Comparison of ENCODE assay signal across 11 cellular contexts in the genomic region with DNA sequence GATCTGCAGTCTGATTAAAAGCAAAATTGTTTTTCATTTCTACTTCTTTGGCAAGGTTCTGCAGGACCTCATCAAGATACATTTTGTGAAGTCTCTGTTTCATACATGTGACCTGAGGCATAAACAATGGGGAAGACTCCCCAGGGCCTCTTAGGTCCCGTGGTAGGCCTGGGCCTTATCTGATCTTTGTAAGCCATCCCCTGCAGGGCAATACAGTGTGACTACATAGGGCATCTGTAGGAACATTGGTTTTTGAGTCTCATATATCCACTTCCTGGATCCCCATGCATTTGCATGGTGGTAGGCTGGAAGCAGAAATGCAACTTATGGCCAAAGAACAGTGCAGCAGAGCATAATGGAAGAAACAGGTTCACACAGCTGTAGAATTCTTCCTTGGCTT. TPM values are rescaled to one million over a fixed set of nuclear protein-coding genes. Genes with fewer than 3 reads are reported as not detected.
DNase-seq lines count a peak whose midpoint lies in the region; ATAC-seq, FAIRE-seq and TF ChIP-seq lines count a peak whose summit lies in the region.
"Had no signal": no experiment of that assay in that cellular context is flagged by ENCODE, and none has a peak within 500 bp of the region (broad histone marks: within the 10 kb centered on the region; RNA-seq: fewer than 3 reads in every experiment).

No MANE protein-coding gene starts in this region.

- DNase-seq in GM12878 (ENCODE audit: low read depth, low spot score) (no peak), NCI-H1105 treated with DMSO at 0.1 percent for 48 hours (lab: John Stamatoyannopoulos, UW) (no peak), right lobe of liver (no peak), HuH-7.5 (ENCODE audit: low spot score) (no peak)
- DNase-seq: IMR-90, PC-3 had no signal

- H3K4me3 ChIP-seq in GM12878, result no peak overlapping the region
- no peak overlapping the region for H3K4me3 ChIP-seq in right lobe of liver

- no peak overlapping the region; the same call in 1 of the 2 replicates for H3K4me2 ChIP-seq in GM12878 (ENCODE audit: control insufficient read depth, insufficient read depth)

- 0% methylated on average over 1 of the region's 1 CpG for WGBS in GM12878 (ENCODE audit: insufficient coverage, insufficient replicate concordance, low lambda C conversion rate, missing lambda C conversion rate)
- WGBS in right lobe of liver (ENCODE audit: insufficient coverage, low coverage, low lambda C conversion rate, missing lambda C conversion rate), result 71% methylated on average over 1 of the region's 1 CpG

- no peak for TF ChIP-seq RAD21 in GM12878 (IDR thresholded peaks at IDR 0.05; ENCODE audit: insufficient read depth, low read depth, low read length)

- RAD21 ChIA-PET in GM12878 (lab: Charles Lee; ENCODE audit: unreplicated experiment), result interaction anchor here (1.2 kb wide), 1 partner anchor 60 kb away, joined by 3 read pairs; no protein-coding TSS in a partner anchor

- SMC1A ChIA-PET in GM12878 (lab: Charles Lee; ENCODE audit: uncharacterized antibody, unreplicated experiment), result interaction anchor here (0.7 kb wide), 1 partner anchor 108 kb away, joined by 3 read pairs; no protein-coding TSS in a partner anchor

- BruUV-seq in GM12878 (replicated peaks; lab: Mats Ljungman, UMichigan), result no TSS peak

- ATAC-seq in GM18499 (IDR thresholded peaks at IDR 0.05; ENCODE audit: insufficient read depth, unreplicated experiment), result peak; percentile 50
- ATAC-seq in GM21423 (IDR thresholded peaks at IDR 0.05; ENCODE audit: unreplicated experiment), result peak; percentile 62
- ATAC-seq in HG03354 (IDR thresholded peaks at IDR 0.05; ENCODE audit: poor library complexity, severe bottlenecking, unreplicated experiment), result peak; percentile 51
- peak; percentile 60 for ATAC-seq in GM12878
- ATAC-seq in HG02870 (IDR thresholded peaks at IDR 0.05; ENCODE audit: unreplicated experiment), result no peak
- no peak for ATAC-seq in right lobe of liver
- ATAC-seq: esophagus mucosa, PC-3 had no signal

- H3K9me3 ChIP-seq in GM12878 (replicated peaks; ENCODE audit: control insufficient read depth, insufficient read depth, low read length) (no peaks in the 10 kb centered on the region), right lobe of liver (no peaks in the 10 kb centered on the region)

- no peak for FAIRE-seq in GM12878 (lab: Jason Lieb, UNC)

- no peaks in the 10 kb centered on the region for H4K20me1 ChIP-seq in GM12878 (ENCODE audit: control insufficient read depth, insufficient read depth)

- TF ChIP-seq POLR2A in GM12878 (IDR thresholded peaks at IDR 0.05; ENCODE audit: low read depth, low read length), result no peak
- no peak for TF ChIP-seq POLR2A in right lobe of liver (IDR thresholded peaks at IDR 0.05)

- peaks cover 8% of the 10 kb centered on the region for H3K4me1 ChIP-seq in GM12878 (ENCODE audit: control insufficient read depth, insufficient read depth, low read length)
- no peaks in the 10 kb centered on the region for H3K4me1 ChIP-seq in right lobe of liver

- intact Hi-C loops in GM12878 (cut with micrococcal nuclease; ENCODE audit: unreplicated experiment), result no loop called here
- intact Hi-C loops in right lobe of liver (cut with DNase I), result no loop called here

- H2AFZ ChIP-seq in GM12878 (ENCODE audit: control insufficient read depth, low read depth, low read length), result peak overlapping the region; percentile 50

- no peak for TF ChIP-seq CTCF in GM12878 (IDR thresholded peaks at IDR 0.05 in 2 of 3, conservative IDR thresholded peaks at IDR 0.05 in 1 of 3; ENCODE audit: control insufficient read depth in 2 of 3, extremely low read depth in 1 of 3, insufficient read depth in 1 of 3, low read depth in 3 of 3, low read length in 3 of 3)
- no peak for TF ChIP-seq CTCF in right lobe of liver (IDR thresholded peaks at IDR 0.05)

- 0 out of 4 replicates have a peak, but pooled peaks of 1 of the 2 experiments have one; percentile 16 for TF ChIP-seq EP300 in GM12878 (IDR thresholded peaks at IDR 0.05; ENCODE audit: borderline replicate concordance in 1 of 2, control insufficient read depth in 1 of 2, low read depth in 2 of 2, low read length in 2 of 2)

- H3K27ac ChIP-seq in GM12878 (ENCODE audit: control insufficient read depth, insufficient read depth), result no peak overlapping the region
- no peak overlapping the region for H3K27ac ChIP-seq in right lobe of liver

- no peaks in the 10 kb centered on the region for H3K36me3 ChIP-seq in GM12878 (ENCODE audit: control insufficient read depth in 2 of 2, insufficient read depth in 2 of 2, low read length in 1 of 2)
- no peaks in the 10 kb centered on the region for H3K36me3 ChIP-seq in right lobe of liver

- no peaks in the 10 kb centered on the region for H3K27me3 ChIP-seq in GM12878 (replicated peaks in 1 of 2; ENCODE audit: control insufficient read depth in 2 of 2, insufficient read depth in 2 of 2, low read length in 1 of 2)
- no peaks in the 10 kb centered on the region for H3K27me3 ChIP-seq in right lobe of liver

- POLR2A ChIA-PET in GM12878 (lab: Charles Lee), result no interaction called here

- H3K79me2 ChIP-seq in GM12878 (ENCODE audit: control insufficient read depth, insufficient read depth, low read length), result no peaks in the 10 kb centered on the region

- in situ Hi-C loops in GM12878 (cut with MboI), result no loop called here

- H3K9ac ChIP-seq in GM12878 (ENCODE audit: control insufficient read depth, insufficient read depth, low read length), result no peak overlapping the region

- CTCF ChIA-PET in GM12878 (lab: Yijun Ruan, JAX), result no interaction called here

TF ChIP-seq in GM12878, 131 proteins besides CTCF, POLR2A, EP300 and RAD21:
- TF ChIP-seq ZNF207 (IDR thresholded peaks at IDR 0.05; ENCODE audit: borderline replicate concordance) (no peak), SMAD5 (IDR thresholded peaks at IDR 0.05; ENCODE audit: low read depth) (no peak), IRF4 (IDR thresholded peaks at IDR 0.05; ENCODE audit: low read depth, low read length) (no peak), BHLHE40 (IDR thresholded peaks at IDR 0.05; ENCODE audit: borderline replicate concordance in 1 of 2, low read depth in 2 of 2, low read length in 1 of 2) (peak in 1 of 2 experiments; percentile 31; a peak in 1 of 4 replicates), RAD51 (IDR thresholded peaks at IDR 0.05) (peak; percentile 39; the same call in 1 of the 2 replicates), SMAD1 (IDR thresholded peaks at IDR 0.05; ENCODE audit: low read depth, partially characterized antibody) (no peak), SIX5 (IDR thresholded peaks at IDR 0.05; ENCODE audit: low read depth, low read length, severe bottlenecking) (no peak), MEF2B (IDR thresholded peaks at IDR 0.05; ENCODE audit: partially characterized antibody, poor library complexity, severe bottlenecking) (peak; percentile 56), CHD1 (IDR thresholded peaks at IDR 0.05; ENCODE audit: low read depth, low read length) (no peak), RUNX3 (IDR thresholded peaks at IDR 0.05; ENCODE audit: low read length) (no peak)

RNA-seq across cellular contexts. Expression of a gene that starts 6.0 kb away (rescaled TPM):
- 0.93 TPM in 1 of 2 replicates, not detected in the other for total RNA-seq in GM12878 (2013; cell fraction: nucleolus; rRNA removed)
- total RNA-seq in GM12878 (2014; rRNA removed) (0.62 and 1.2 TPM in 2 replicates), GM12878 (2014; rRNA removed; fragmentation: Illumina TruSeq; extraction: Trizol) (0.67 and 1.1 TPM in 2 replicates), GM12878 (2021) (0.74 and 1.2 TPM in 2 replicates), right lobe of liver (1 to 10 TPM in 5 of 6 experiments, under 1 TPM in 1; 0.87 to 3.4 (median 1.9) TPM)
- polyA plus RNA-seq in GM12878 (2011; ENCODE audit: low read depth), result 1.0 TPM
- polyA plus RNA-seq in GM12878 (2011; rRNA removed) (0.92 and 1.5 TPM in 2 replicates), GM12878 (2014; fragmentation: Illumina TruSeq; extraction: Trizol) (0.73 and 1.7 TPM in 2 replicates), GM12878 (2014; fragmentation: Nextera tagmentation; extraction: Ambion mirVana) (1 to 10 TPM in 1 of 2 experiments, under 1 TPM in 1; 0.53 to 1.1 TPM), GM12878 (2014; rRNA removed) (0.54 and 0.86 TPM in 2 replicates), GM12878 (2016; fragmentation: Nextera tagmentation; extraction: Ambion mirVana) (under 1 TPM; 0.50 to 0.62 TPM)
- polyA plus RNA-seq in GM12878 (2011; cell fraction: cytosol; rRNA removed), result 0.63 and 0.72 TPM in 2 replicates
- 0.82 and 0.94 TPM in 2 replicates for polyA plus RNA-seq in GM12878 (2011; cell fraction: nucleus; rRNA removed)
- polyA plus RNA-seq in GM12878 (2012), result 2.2 and 2.3 TPM in 2 replicates
- 0.88 and 1.6 TPM in 2 replicates for polyA minus RNA-seq in GM12878 (2011; rRNA and poly(A)+ RNA removed)
- not detected in 2 replicates for polyA minus RNA-seq in GM12878 (2011; cell fraction: cytosol; rRNA and poly(A)+ RNA removed)
- 1.5 and 1.7 TPM in 2 replicates for polyA minus RNA-seq in GM12878 (2011; cell fraction: nucleus; rRNA and poly(A)+ RNA removed)

Comparison
In these comparisons a context has a peak if more than half of its experiments do, and no peak if none do; other contexts are left out.
1. ATAC-seq: peak in GM18499 (single experiment), GM21423 (single experiment), HG03354 (single experiment) and GM12878 (single experiment); none in HG02870 (single experiment) and right lobe of liver (0 of 4).